Comparison of ENCODE assay signal across 18 cellular contexts in the genomic region with DNA sequence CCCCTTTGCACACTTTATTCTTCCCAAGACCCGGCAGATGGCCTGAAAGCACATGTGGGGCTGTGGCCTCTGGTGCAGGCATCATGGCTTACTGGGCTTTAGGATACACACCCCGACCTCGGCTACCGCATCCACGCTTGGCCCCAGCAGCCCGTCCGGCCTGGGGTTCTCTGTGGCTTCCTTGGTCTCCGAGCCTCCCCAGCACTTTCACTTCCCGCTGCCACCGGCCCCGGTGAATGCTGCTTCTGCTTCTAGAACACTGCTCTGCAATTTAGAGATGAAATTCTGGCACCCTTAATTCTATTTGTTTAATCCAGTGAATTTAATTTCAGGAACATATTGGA.
"Had no signal": no experiment of that assay in that cellular context is flagged by ENCODE, and none has a peak within 500 bp of the region (broad histone marks: within the 10 kb centered on the region; RNA-seq: fewer than 3 reads in every experiment).

No MANE protein-coding gene starts in this region.

- H3K27me3 Mint-ChIP-seq: activated naive CD8-positive, alpha-beta T cell treated with anti-CD3 and anti-CD28 coated beads, Interleukin-2, amount 10 ng/mL, durations not matched to agents 7 days and 5 days had no signal

- H3K4me3 Mint-ChIP-seq: activated naive CD8-positive, alpha-beta T cell treated with anti-CD3 and anti-CD28 coated beads, Interleukin-2, amount 10 ng/mL, durations not matched to agents 7 days and 5 days; central memory CD8-positive, alpha-beta T cell; naive thymus-derived CD8-positive, alpha-beta T cell had no signal

- H3K4me1 Mint-ChIP-seq: activated naive CD8-positive, alpha-beta T cell treated with anti-CD3 and anti-CD28 coated beads, Interleukin-2, amount 10 ng/mL, durations not matched to agents 7 days and 5 days; central memory CD8-positive, alpha-beta T cell had no signal

- H3K79me2 ChIP-seq: hepatocyte had no signal

- H3K27me3 ChIP-seq: brain microvascular endothelial cell, hepatocyte, testis had no signal

- H3K36me3 ChIP-seq: brain microvascular endothelial cell, esophagus muscularis mucosa, left lung, stomach had no signal

- H3K4me1 ChIP-seq: esophagus muscularis mucosa, left lung, stomach, testis had no signal

- H2AFZ ChIP-seq: hepatocyte had no signal

- H3K9me3 ChIP-seq: testis had no signal

- DNase-seq: activated CD4-positive, alpha-beta T cell treated with anti-CD3 and anti-CD28 coated beads, Interleukin-2, amount 50 U/mL, for 4 hours; activated CD4-positive, CD25-positive, alpha-beta regulatory T cell treated with anti-CD3 and anti-CD28 coated beads, Interleukin-2, amount 50 U/mL, for 72 hours; activated naive CD4-positive, alpha-beta T cell; activated naive CD8-positive, alpha-beta T cell treated with anti-CD3 and anti-CD28 coated beads, Interleukin-2, amount 10 ng/mL, durations not matched to agents 7 days and 5 days; activated T-cell treated with anti-CD3 and anti-CD28 coated beads for 4 hours; brain microvascular endothelial cell; effector CD4-positive, alpha-beta T cell; islet precursor cell; left lung; mesenchymal stem cell; stimulated activated CD4-positive, alpha-beta T cell treated with anti-CD3 and anti-CD28 coated beads, Interleukin-1b, Interleukin-23, amount 100 ng/mL, for 48 hours; stomach; testis had no signal

- H3K4me2 ChIP-seq: hepatocyte had no signal

- H3K27ac ChIP-seq: brain microvascular endothelial cell, coronary artery, esophagus muscularis mucosa, hepatocyte, left lung, stomach, testis had no signal

- H3K27ac Mint-ChIP-seq: activated naive CD8-positive, alpha-beta T cell treated with anti-CD3 and anti-CD28 coated beads, Interleukin-2, amount 10 ng/mL, durations not matched to agents 7 days and 5 days; naive thymus-derived CD8-positive, alpha-beta T cell had no signal

- ATAC-seq: left lung; naive thymus-derived CD8-positive, alpha-beta T cell had no signal

- H3K4me3 ChIP-seq: coronary artery, esophagus muscularis mucosa, hepatocyte, left lung, stomach, testis had no signal
